9 cellular contexts compared by ENCODE assay signal in genomic region chr20:53901064-53901463, GRCh38.
DNase-seq lines count a peak whose midpoint lies in the region; ATAC-seq and TF ChIP-seq lines count a peak whose summit lies in the region.
"Had no signal": no experiment of that assay in that cellular context is flagged by ENCODE, and none has a peak within 500 bp of the region (broad histone marks: within the 10 kb centered on the region; RNA-seq: fewer than 3 reads in every experiment).

No MANE protein-coding gene starts in this region.

- no peaks in the 10 kb centered on the region for H3K27me3 ChIP-seq in SJCRH30
- no peaks in the 10 kb centered on the region for H3K27me3 ChIP-seq in psoas muscle (ENCODE audit: insufficient read depth in 3 of 3, low read length in 2 of 3)
- H3K27me3 ChIP-seq in mesendoderm (ENCODE audit: insufficient read depth, low read length, poor library complexity) = no peaks in the 10 kb centered on the region

- H3K27ac ChIP-seq in SJCRH30 (peak overlapping the region; percentile 97), psoas muscle (peak overlapping the region; percentile 60), mesendoderm (ENCODE audit: low read depth, low read length) (no peak overlapping the region)

- H3K9me3 ChIP-seq in SJCRH30 (replicated peaks) (no peaks in the 10 kb centered on the region), psoas muscle (no peaks in the 10 kb centered on the region)

- no peak overlapping the region for H3K4ac ChIP-seq in mesendoderm (ENCODE audit: low read depth, low read length)

- no peak overlapping the region for H4K8ac ChIP-seq in mesendoderm (ENCODE audit: low read depth, low read length)

- peaks cover 47% of the 10 kb centered on the region for H3K4me1 ChIP-seq in SJCRH30
- peaks cover 14% of the 10 kb centered on the region for H3K4me1 ChIP-seq in psoas muscle
- peaks cover 10% of the 10 kb centered on the region for H3K4me1 ChIP-seq in mesendoderm (ENCODE audit: control insufficient read depth, low read depth, low read length)

- no peak overlapping the region for H3K23ac ChIP-seq in mesendoderm (ENCODE audit: low read length)

- no peaks in the 10 kb centered on the region for H3K79me2 ChIP-seq in mesendoderm (ENCODE audit: control insufficient read depth, insufficient read depth, low read length)

- TF ChIP-seq CTCF in fibroblast of mammary gland (conservative IDR thresholded peaks at IDR 0.05; ENCODE audit: control insufficient read depth, insufficient read depth, low read depth, low read length) (no peak), psoas muscle (IDR thresholded peaks at IDR 0.05) (no peak)

- H3K56ac ChIP-seq in mesendoderm (ENCODE audit: low read length) = no peak overlapping the region

- 38 to 65% (median 42%) methylated on average over 6 of the region's 6 CpGs for WGBS in psoas muscle, 3 donors
- WGBS in mesendoderm (ENCODE audit: extremely low coverage, insufficient coverage, low lambda C conversion rate) = no CpG with 5 or more reads among the region's 6 CpGs

- no peak overlapping the region for H2BK15ac ChIP-seq in mesendoderm (replicated peaks; ENCODE audit: low read depth)

- H3K9ac ChIP-seq in mesendoderm (ENCODE audit: low read length) = no peak overlapping the region

- no peak overlapping the region for H4K5ac ChIP-seq in mesendoderm (ENCODE audit: low read length)

- DNase-seq in EH (ENCODE audit: low read depth) (peak; percentile 95), SJCRH30 (peak; percentile 56 to 83), fibroblast of mammary gland (ENCODE audit: low read depth) (peak; percentile 88), psoas muscle (no peak), germinal center (ENCODE audit: low spot score) (no peak), mesendoderm (no peak), hippocampal formation (lab: John Stamatoyannopoulos, UW) (no peak)
- DNase-seq: activated T-cell treated with anti-CD3 and anti-CD28 coated beads, Interleukin-2, amount 50 U/mL, for 4 hours had no signal

- no peaks in the 10 kb centered on the region for H3K79me1 ChIP-seq in mesendoderm (ENCODE audit: low read length)

- peak overlapping the region; percentile 18 for H3K4me3 ChIP-seq in SJCRH30
- no peak overlapping the region for H3K4me3 ChIP-seq in fibroblast of mammary gland (ENCODE audit: control insufficient read depth, low read depth, low read length)
- H3K4me3 ChIP-seq in psoas muscle = no peak overlapping the region
- no peak overlapping the region for H3K4me3 ChIP-seq in mesendoderm (ENCODE audit: low read length)

- intact Hi-C loops in psoas muscle (cut with DNase I) = no loop called here

- no peak overlapping the region for H2BK5ac ChIP-seq in mesendoderm (ENCODE audit: low read length)

- H3K4me2 ChIP-seq in mesendoderm (ENCODE audit: low read length) = no peak overlapping the region

- H3K36me3 ChIP-seq in SJCRH30 = no peaks in the 10 kb centered on the region
- H3K36me3 ChIP-seq in psoas muscle (ENCODE audit: insufficient read depth in 1 of 2, low read depth in 1 of 2) = no peaks in the 10 kb centered on the region
- H3K36me3 ChIP-seq in mesendoderm (ENCODE audit: control insufficient read depth, insufficient read depth, low read length) = no peaks in the 10 kb centered on the region

- no peak overlapping the region for H3K18ac ChIP-seq in mesendoderm (ENCODE audit: low read length)

- no peak overlapping the region for H2AK5ac ChIP-seq in mesendoderm (ENCODE audit: low read length)

- no peak for ATAC-seq in psoas muscle
- no peak for ATAC-seq in HG02981 (IDR thresholded peaks at IDR 0.05; ENCODE audit: unreplicated experiment)

- H2BK120ac ChIP-seq in mesendoderm (ENCODE audit: low read depth, low read length) = no peak overlapping the region

Comparison
In these comparisons a context has a peak if more than half of its experiments do, and no peak if none do; other contexts are left out.
1. DNase-seq: peak in EH (single experiment), SJCRH30 (2 of 2) and fibroblast of mammary gland (single experiment); none in psoas muscle (0 of 2), germinal center (single experiment), mesendoderm (single experiment) and hippocampal formation (0 of 2).